In the genomic region with DNA sequence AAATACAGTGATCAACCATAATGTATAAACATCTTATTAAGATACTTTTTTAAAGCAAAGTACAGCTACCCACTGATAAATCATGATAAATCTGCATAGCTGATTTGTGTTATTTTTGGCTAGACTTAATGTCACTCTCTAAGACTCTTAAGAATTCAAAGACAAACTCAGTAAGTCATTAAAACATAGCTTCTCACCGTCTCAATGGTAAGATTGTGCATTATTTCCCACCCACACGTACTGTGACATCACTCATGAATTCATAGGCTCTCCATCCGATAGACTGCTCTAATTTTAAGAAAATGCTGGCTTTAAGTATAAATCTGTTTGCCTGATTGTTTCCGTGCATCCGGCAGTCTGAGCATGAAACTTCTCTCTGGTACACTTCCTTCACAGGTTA, we compare ENCODE assay signal across 21 cellular contexts.
"Had no signal": no experiment of that assay in that cellular context is flagged by ENCODE, and none has a peak within 500 bp of the region (broad histone marks: within the 10 kb centered on the region; RNA-seq: fewer than 3 reads in every experiment).

No MANE protein-coding gene starts in this region.

- H3K4me2 ChIP-seq: SK-N-SH had no signal

- DNase-seq: Karpas-422, KG1, MG63, NCI-H1092, NCI-H1105 treated with DMSO at 0.1 percent for 48 hours, NCI-H1417 treated with DMSO at 0.1 percent for 48 hours, NCI-H146, NCI-H1694 treated with DMSO at 0.1 percent for 48 hours, NCI-H1930, NCI-H2081 treated with DMSO at 0.1 percent for 48 hours, NCI-H2171, NCI-H226, NCI-H446, NCI-H510A, NCI-H524 treated with DMSO at 0.1 percent for 48 hours, NCI-H69, NCI-H774, Right ventricle myocardium superior, RPMI8226, SIG-M5, SK-N-SH had no signal

- H3K9me3 ChIP-seq: MG63, SK-N-SH had no signal

- H3K27me3 ChIP-seq: MG63 had no signal

- H3K4me3 ChIP-seq: MG63 had no signal

- H3K36me3 ChIP-seq: MG63 had no signal

- H3K9ac ChIP-seq: SK-N-SH had no signal
